ENCODE assay signal across 15 cellular contexts in genomic region chr2:141942006-141942789, GRCh38.
DNase-seq lines count a peak whose midpoint lies in the region; TF ChIP-seq lines count a peak whose summit lies in the region.
"Had no signal": no experiment of that assay in that cellular context is flagged by ENCODE, and none has a peak within 500 bp of the region (broad histone marks: within the 10 kb centered on the region; RNA-seq: fewer than 3 reads in every experiment).

No MANE protein-coding gene starts in this region.

- CTCF ChIA-PET in RWPE1 (lab: Yijun Ruan, JAX): no interaction called here

- H3K27me3 ChIP-seq in smooth muscle cell (ENCODE audit: low read depth): no peaks in the 10 kb centered on the region
- H3K27me3 ChIP-seq in effector memory CD4-positive, alpha-beta T cell (replicated peaks; ENCODE audit: control insufficient read depth, insufficient read depth, low read length, poor library complexity, severe bottlenecking): no peaks in the 10 kb centered on the region
- no peaks in the 10 kb centered on the region for H3K27me3 ChIP-seq in stomach

- TF ChIP-seq CTCF in RWPE1 (conservative IDR thresholded peaks at IDR 0.05; ENCODE audit: low read depth) (no peak), fibroblast of pulmonary artery (IDR thresholded peaks at IDR 0.05; ENCODE audit: low read length, missing control alignments) (peak; percentile 37), smooth muscle cell (IDR thresholded peaks at IDR 0.05; ENCODE audit: borderline replicate concordance, insufficient read depth, poor library complexity, severe bottlenecking) (peak; percentile 48), stomach (IDR thresholded peaks at IDR 0.05) (no peak)

- POLR2A ChIA-PET in RWPE1 (lab: Yijun Ruan, JAX; ENCODE audit: low non-redundant PET): no interaction called here

- H4K20me1 ChIP-seq in smooth muscle cell (ENCODE audit: low read depth): no peaks in the 10 kb centered on the region

- intact Hi-C loops in stomach (cut with DNase I; ENCODE audit: low total_unique reads): no loop called here

- no peak for TF ChIP-seq POLR2A in stomach (IDR thresholded peaks at IDR 0.05)

- H3K27ac ChIP-seq in RWPE1 (no peak overlapping the region), smooth muscle cell (ENCODE audit: low read depth) (no peak overlapping the region), stomach (no peak overlapping the region)
- H3K27ac ChIP-seq in effector memory CD4-positive, alpha-beta T cell (ENCODE audit: insufficient read depth, low read length, poor library complexity, severe bottlenecking): no peak overlapping the region
- H3K27ac ChIP-seq: A549 had no signal

- H3K9me3 ChIP-seq in smooth muscle cell (replicated peaks; ENCODE audit: low read depth) (no peaks in the 10 kb centered on the region), stomach (peaks cover 0 to 11% (median 0%) of the 10 kb centered on the region in 4 donors)
- no peaks in the 10 kb centered on the region for H3K9me3 ChIP-seq in effector memory CD4-positive, alpha-beta T cell (ENCODE audit: control insufficient read depth, low read length)
- H3K9me3 ChIP-seq: A549 had no signal

- no peak overlapping the region for H3K4me2 ChIP-seq in smooth muscle cell
- H3K4me2 ChIP-seq: A549 had no signal

- no peaks in the 10 kb centered on the region for H3K36me3 ChIP-seq in smooth muscle cell (ENCODE audit: low read depth)
- no peaks in the 10 kb centered on the region for H3K36me3 ChIP-seq in effector memory CD4-positive, alpha-beta T cell (ENCODE audit: control insufficient read depth, insufficient read depth, low read length)
- H3K36me3 ChIP-seq in stomach: no peaks in the 10 kb centered on the region

- TF ChIP-seq EP300 in stomach (IDR thresholded peaks at IDR 0.05): no peak

- no peaks in the 10 kb centered on the region for H3K4me1 ChIP-seq in smooth muscle cell (ENCODE audit: low read depth)
- H3K4me1 ChIP-seq in effector memory CD4-positive, alpha-beta T cell (ENCODE audit: control insufficient read depth, insufficient read depth, low read length, poor library complexity, severe bottlenecking): no peaks in the 10 kb centered on the region
- H3K4me1 ChIP-seq in stomach: no peaks in the 10 kb centered on the region
- H3K4me1 ChIP-seq: A549 had no signal

- no peak overlapping the region for H3K9ac ChIP-seq in smooth muscle cell (ENCODE audit: low read depth)

- H2AFZ ChIP-seq in smooth muscle cell (ENCODE audit: low read depth): peak overlapping the region; percentile 46

- no peaks in the 10 kb centered on the region for H3K79me2 ChIP-seq in smooth muscle cell (ENCODE audit: low read depth)

- no peaks in the 10 kb centered on the region for H3F3A ChIP-seq in smooth muscle cell (ENCODE audit: low read depth)

- peak; percentile 16 for DNase-seq in NCI-H82 (lab: John Stamatoyannopoulos, UW)
- no peak for DNase-seq in NCI-H82 treated with DMSO at 0.1 percent for 48 hours (lab: John Stamatoyannopoulos, UW; ENCODE audit: unreplicated experiment)
- peak; percentile 4 for DNase-seq in RWPE1 (ENCODE audit: low spot score)
- no peak for DNase-seq in fibroblast of pulmonary artery (ENCODE audit: low read depth)
- DNase-seq in smooth muscle cell (lab: John Stamatoyannopoulos, UW; ENCODE audit: unreplicated experiment): no peak
- no peak for DNase-seq in effector memory CD4-positive, alpha-beta T cell
- DNase-seq in stomach: no peak
- DNase-seq in HT-29 (ENCODE audit: low spot score): no peak
- DNase-seq: activated CD4-positive, alpha-beta memory T cell treated with anti-CD3 and anti-CD28 coated beads for 36 hours; cerebellar nuclear complex; kidney; natural killer cell; NCI-H2171 treated with DMSO at 0.1 percent for 48 hours; T-helper 17 cell had no signal

- 76% methylated on average over 5 of the region's 5 CpGs for WGBS in smooth muscle cell (ENCODE audit: low lambda C conversion rate)
- WGBS in stomach, 5 donors: 69 to 79% (median 71%) methylated on average over 5 of the region's 5 CpGs

- H3K4me3 ChIP-seq in fibroblast of pulmonary artery (replicated peaks; ENCODE audit: low read depth, low read length) (no peak overlapping the region), smooth muscle cell (no peak overlapping the region), stomach (no peak overlapping the region)
- H3K4me3 ChIP-seq in effector memory CD4-positive, alpha-beta T cell (ENCODE audit: insufficient read depth, low read depth, low read length, poor library complexity, severe bottlenecking): no peak overlapping the region
- H3K4me3 ChIP-seq: A549 had no signal

Comparison
In these comparisons a context has a peak if more than half of its experiments do, and no peak if none do; other contexts are left out.
1. DNase-seq: peak in NCI-H82 (single experiment) and RWPE1 (single experiment); none in NCI-H82 treated with DMSO at 0.1 percent for 48 hours (single experiment), fibroblast of pulmonary artery (single experiment), smooth muscle cell (single experiment), effector memory CD4-positive, alpha-beta T cell (0 of 3), stomach (single experiment) and HT-29 (single experiment).
2. CTCF ChIP-seq: peak in fibroblast of pulmonary artery (single experiment) and smooth muscle cell (single experiment); none in RWPE1 (single experiment) and stomach (0 of 7).